26 cellular contexts compared by ENCODE assay signal in genomic region chr11:22761066-22761465, GRCh38.
DNase-seq lines count a peak whose midpoint lies in the region; ATAC-seq, FAIRE-seq and TF ChIP-seq lines count a peak whose summit lies in the region.
"Had no signal": no experiment of that assay in that cellular context is flagged by ENCODE, and none has a peak within 500 bp of the region (broad histone marks: within the 10 kb centered on the region; RNA-seq: fewer than 3 reads in every experiment).

No MANE protein-coding gene starts in this region.

- H3K36me3 ChIP-seq in OCI-LY3 (replicated peaks; ENCODE audit: low read depth, low read length) (no peaks in the 10 kb centered on the region), uterus (no peaks in the 10 kb centered on the region)
- H3K36me3 ChIP-seq: BE2C, BLaER1 had no signal

- no peak for TF ChIP-seq CTCF in OCI-LY3 (IDR thresholded peaks at IDR 0.05; ENCODE audit: low read depth, low read length)
- TF ChIP-seq CTCF in uterus (IDR thresholded peaks at IDR 0.05), result no peak

- H3K4me1 Mint-ChIP-seq in activated T-cell treated with anti-CD3 and anti-CD28 coated beads, Interleukin-2, amount 50 U/mL, for 4 hours (ENCODE audit: low read depth), result no peaks in the 10 kb centered on the region
- H3K4me1 Mint-ChIP-seq: CD14-positive monocyte; CD4-positive, alpha-beta memory T cell; CD4-positive, CD25-positive, alpha-beta regulatory T cell; CD8-positive, alpha-beta memory T cell had no signal

- H3K9me3 ChIP-seq in OCI-LY3 (ENCODE audit: insufficient read depth, low read length), result no peaks in the 10 kb centered on the region
- no peaks in the 10 kb centered on the region for H3K9me3 ChIP-seq in uterus
- H3K9me3 ChIP-seq: BE2C, BLaER1 had no signal

- no peaks in the 10 kb centered on the region for H3K9me3 Mint-ChIP-seq in activated T-cell treated with anti-CD3 and anti-CD28 coated beads, Interleukin-2, amount 50 U/mL, for 4 hours
- H3K9me3 Mint-ChIP-seq: CD4-positive, alpha-beta memory T cell; CD8-positive, alpha-beta memory T cell had no signal

- H3K4me1 ChIP-seq in OCI-LY3 (ENCODE audit: low read length) (peaks cover 34% of the 10 kb centered on the region), uterus (no peaks in the 10 kb centered on the region)
- H3K4me1 ChIP-seq: BE2C, BLaER1 had no signal

- FAIRE-seq in GM19239 (lab: Jason Lieb, UNC), result peak; percentile 78
- FAIRE-seq: A204.1, GM12878 had no signal

- ATAC-seq in SK-N-SH treated with all-trans-retinoic acid at 6 μM for 48 hours (no peak), GM18517 (IDR thresholded peaks at IDR 0.05; ENCODE audit: unreplicated experiment) (no peak)
- no peak for ATAC-seq in activated T-cell treated with anti-CD3 and anti-CD28 coated beads, Interleukin-2, amount 50 U/mL, for 4 hours

- no peaks in the 10 kb centered on the region for H3K79me2 ChIP-seq in OCI-LY3 (ENCODE audit: low read length)

- no peaks in the 10 kb centered on the region for H3K36me3 Mint-ChIP-seq in activated T-cell treated with anti-CD3 and anti-CD28 coated beads, Interleukin-2, amount 50 U/mL, for 4 hours (ENCODE audit: insufficient read depth)
- H3K36me3 Mint-ChIP-seq: CD14-positive monocyte; CD4-positive, alpha-beta memory T cell; CD4-positive, CD25-positive, alpha-beta regulatory T cell; CD8-positive, alpha-beta memory T cell had no signal

- no peak overlapping the region for H3K4me3 ChIP-seq in OCI-LY3 (ENCODE audit: low read length)
- no peak overlapping the region for H3K4me3 ChIP-seq in uterus
- H3K4me3 ChIP-seq: BLaER1, GM12878 had no signal

- no peak overlapping the region for H3K9ac ChIP-seq in OCI-LY3 (ENCODE audit: low read length)
- H3K9ac ChIP-seq: BLaER1 had no signal

- H2AFZ ChIP-seq in OCI-LY3 (ENCODE audit: low read depth, low read length), result no peak overlapping the region

- peak overlapping the region; percentile 36; the same call in 1 of the 2 replicates for H3K27ac ChIP-seq in OCI-LY3 (ENCODE audit: low read length)
- H3K27ac ChIP-seq in uterus, result no peak overlapping the region
- H3K27ac ChIP-seq: BLaER1 had no signal

- intact Hi-C loops in uterus (cut with DNase I; ENCODE audit: low total_unique reads), result no loop called here

- no peak for TF ChIP-seq POLR2A in uterus (IDR thresholded peaks at IDR 0.05)

- H4K20me1 ChIP-seq in OCI-LY3 (ENCODE audit: insufficient read depth, low read length), result no peaks in the 10 kb centered on the region
- H4K20me1 ChIP-seq: BLaER1 had no signal

- H3K4me2 ChIP-seq in OCI-LY3 (ENCODE audit: low read length), result peak overlapping the region; percentile 57
- H3K4me2 ChIP-seq: BLaER1 had no signal

- H3K27me3 ChIP-seq in OCI-LY3 (ENCODE audit: low read depth, low read length), result no peaks in the 10 kb centered on the region
- H3K27me3 ChIP-seq in uterus, result no peaks in the 10 kb centered on the region
- H3K27me3 ChIP-seq: BE2C, BLaER1 had no signal

- no peaks in the 10 kb centered on the region for H3K27me3 Mint-ChIP-seq in activated T-cell treated with anti-CD3 and anti-CD28 coated beads, Interleukin-2, amount 50 U/mL, for 4 hours (ENCODE audit: low read depth)
- H3K27me3 Mint-ChIP-seq: CD4-positive, alpha-beta memory T cell; CD4-positive, CD25-positive, alpha-beta regulatory T cell had no signal

- DNase-seq in GM19239 (ENCODE audit: insufficient read length, low spot score) (no peak), putamen (ENCODE audit: low spot score) (no peak), uterus (no peak)
- no peak for DNase-seq in activated T-cell treated with anti-CD3 and anti-CD28 coated beads, Interleukin-2, amount 50 U/mL, for 4 hours
- DNase-seq: 8988T; ACHN; BE2C; C1 segment of cervical spinal cord; CD4-positive, alpha-beta memory T cell; CD4-positive, CD25-positive, alpha-beta regulatory T cell; CD8-positive, alpha-beta memory T cell; COR-L47; DMS 273 treated with DMSO at 0.1 percent for 48 hours; DMS153; DMS53; DMS79; DND-41; EL; GDM1 had no signal

- no peak overlapping the region for H3K4me3 Mint-ChIP-seq in activated T-cell treated with anti-CD3 and anti-CD28 coated beads, Interleukin-2, amount 50 U/mL, for 4 hours
- H3K4me3 Mint-ChIP-seq: CD14-positive monocyte; CD4-positive, alpha-beta memory T cell; CD4-positive, CD25-positive, alpha-beta regulatory T cell; CD8-positive, alpha-beta memory T cell had no signal

TF ChIP-seq in SK-N-SH treated with all-trans-retinoic acid at 6 μM for 48 hours, 23 proteins besides CTCF, POLR2A, EP300 and RAD21:
- TF ChIP-seq TCF4 (CRISPR knock-in tag; IDR thresholded peaks at IDR 0.05; ENCODE audit: borderline replicate concordance) (peak; percentile 13; the same call in 1 of the 2 replicates), ZFP3 (CRISPR knock-in tag; IDR thresholded peaks at IDR 0.05) (no peak)
